ENCODE assay signal across 12 cellular contexts in genomic region chr15:70320077-70320830, GRCh38.
DNase-seq lines count a peak whose midpoint lies in the region; ATAC-seq and TF ChIP-seq lines count a peak whose summit lies in the region.
"Had no signal": no experiment of that assay in that cellular context is flagged by ENCODE, and none has a peak within 500 bp of the region (broad histone marks: within the 10 kb centered on the region; RNA-seq: fewer than 3 reads in every experiment).

No MANE protein-coding gene starts in this region.

- WGBS in transverse colon (ENCODE audit: low coverage in 1 of 2), 2 donors = 54 to 58% methylated on average over 5 of the region's 5 CpGs

- no peak for TF ChIP-seq EP300 in transverse colon (IDR thresholded peaks at IDR 0.05; ENCODE audit: low read depth)

- H3K4me1 ChIP-seq in Karpas-422 (ENCODE audit: low read length) = peaks cover 68% of the 10 kb centered on the region
- peaks cover 31 to 58% of the 10 kb centered on the region in 2 donors for H3K4me1 ChIP-seq in left lung
- peaks cover 33 to 60% (median 47%) of the 10 kb centered on the region in 4 donors for H3K4me1 ChIP-seq in transverse colon
- H3K4me1 ChIP-seq: foreskin keratinocyte had no signal

- H4K20me1 ChIP-seq in Karpas-422 (ENCODE audit: insufficient read depth, low read depth, low read length) = no peaks in the 10 kb centered on the region

- TF ChIP-seq CTCF in left lung (IDR thresholded peaks at IDR 0.05) (no peak), transverse colon (IDR thresholded peaks at IDR 0.05) (no peak)

- in situ Hi-C loops in transverse colon (cut with MboI; ENCODE audit: low pct_ligation_motif_present in 1 of 4, low pct_unique_long_range_greater_than_20kb in 1 of 4, low sequenced_read_pairs in 3 of 4) = no loop called here

- H3K4me3 ChIP-seq in Karpas-422 (ENCODE audit: low read length) (peak overlapping the region; percentile 60), left lung (no peak overlapping the region), transverse colon (no peak overlapping the region)

- no peak for TF ChIP-seq POLR2A in transverse colon (IDR thresholded peaks at IDR 0.05)

- no peaks in the 10 kb centered on the region for H3K9me2 ChIP-seq in Karpas-422 (replicated peaks; ENCODE audit: insufficient read depth, low read length)

- H3K79me2 ChIP-seq in Karpas-422 (ENCODE audit: low read length) = no peaks in the 10 kb centered on the region

- no peaks in the 10 kb centered on the region for H3K36me3 ChIP-seq in Karpas-422 (ENCODE audit: insufficient read depth, low read length)
- H3K36me3 ChIP-seq in left lung = no peaks in the 10 kb centered on the region
- H3K36me3 ChIP-seq in transverse colon = no peaks in the 10 kb centered on the region
- H3K36me3 ChIP-seq: brain microvascular endothelial cell had no signal

- H3K27ac ChIP-seq in Karpas-422 (ENCODE audit: low read length) (peak overlapping the region; percentile 97), left lung (no peak overlapping the region), transverse colon (peak overlapping the region; percentile 65 to 88 (median 75))
- H3K27ac ChIP-seq: brain microvascular endothelial cell, foreskin keratinocyte had no signal

- no peak overlapping the region for H2AFZ ChIP-seq in Karpas-422 (ENCODE audit: low read length)

- peak overlapping the region; percentile 88 for H3K4me2 ChIP-seq in Karpas-422 (ENCODE audit: low read depth, low read length, poor library complexity, severe bottlenecking)

- no peaks in the 10 kb centered on the region for H3K9me3 ChIP-seq in Karpas-422 (ENCODE audit: low read length)
- H3K9me3 ChIP-seq in left lung = no peaks in the 10 kb centered on the region
- no peaks in the 10 kb centered on the region for H3K9me3 ChIP-seq in transverse colon

- H3K27me3 ChIP-seq in Karpas-422 (ENCODE audit: low read length) (no peaks in the 10 kb centered on the region), left lung (no peaks in the 10 kb centered on the region), transverse colon (no peaks in the 10 kb centered on the region)
- H3K27me3 ChIP-seq: brain microvascular endothelial cell had no signal

- intact Hi-C loops in left lung (cut with DNase I) (no loop called here), transverse colon (cut with DNase I; ENCODE audit: low total_unique reads) (loop anchor here (5.0 kb wide), 1 partner anchor 223 kb away; the partner anchor contains the start of gene TLE3)

- ATAC-seq in left lung (peak; percentile 23), HG03175 (IDR thresholded peaks at IDR 0.05; ENCODE audit: unreplicated experiment) (no peak)
- ATAC-seq: foreskin keratinocyte had no signal

- H3K9ac ChIP-seq in Karpas-422 (ENCODE audit: low read length) = peak overlapping the region; percentile 65

- DNase-seq in Karpas-422 = peak; percentile 81
- DNase-seq in OCI-M1 (lab: John Stamatoyannopoulos, UW) = peak; percentile 28
- no peak for DNase-seq in left lung
- DNase-seq in transverse colon = no peak
- DNase-seq in NCI-H345 (lab: John Stamatoyannopoulos, UW) = no peak
- DNase-seq in NCI-H446 (lab: John Stamatoyannopoulos, UW) = no peak
- DNase-seq: activated CD4-positive, alpha-beta memory T cell treated with anti-CD3 and anti-CD28 coated beads, Interleukin-2, amount 10 ng/mL, durations not matched to agents 7 days and 5 days; activated gamma-delta T cell; brain microvascular endothelial cell; effector memory CD4-positive, alpha-beta T cell; foreskin keratinocyte had no signal

Comparison
In these comparisons a context has a peak if more than half of its experiments do, and no peak if none do; other contexts are left out.
1. DNase-seq: peak in Karpas-422 (single experiment) and OCI-M1 (single experiment); none in left lung (0 of 2), transverse colon (single experiment), NCI-H345 (single experiment) and NCI-H446 (0 of 2).
2. H3K27ac ChIP-seq: peak in Karpas-422 (single experiment) and transverse colon (4 of 4); none in left lung (0 of 2).